17 cellular contexts compared by ENCODE assay signal in the genomic region with DNA sequence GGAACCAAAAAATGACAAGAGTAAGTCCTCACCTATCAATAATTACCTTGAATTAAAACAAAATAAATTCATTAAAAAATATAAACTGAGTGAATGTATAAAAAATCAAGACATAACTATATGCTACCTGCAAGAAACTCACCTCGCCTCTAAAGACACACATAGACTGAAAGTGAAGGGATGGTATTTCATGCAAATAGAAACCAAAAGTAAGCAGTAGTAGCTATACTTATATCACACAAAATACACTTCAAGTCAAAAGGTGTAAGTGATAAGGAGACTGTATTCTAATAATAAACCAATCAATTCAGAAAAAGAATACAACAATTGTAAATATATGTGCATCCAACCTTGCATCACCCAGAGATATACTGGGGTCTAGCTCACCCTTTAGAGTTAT.
DNase-seq lines count a peak whose midpoint lies in the region; ATAC-seq lines count a peak whose summit lies in the region.
"Had no signal": no experiment of that assay in that cellular context is flagged by ENCODE, and none has a peak within 500 bp of the region (broad histone marks: within the 10 kb centered on the region; RNA-seq: fewer than 3 reads in every experiment).

No MANE protein-coding gene starts in this region.

- DNase-seq in NOMO-1 treated with dmso at 0.1 percent for 144 hours (lab: John Stamatoyannopoulos, UW; ENCODE audit: unreplicated experiment) (no peak), A172 (ENCODE audit: low spot score) (no peak), NCI-H187 treated with DMSO at 0.1 percent for 48 hours (lab: John Stamatoyannopoulos, UW) (no peak)
- DNase-seq in activated CD8-positive, alpha-beta memory T cell treated with anti-CD3 and anti-CD28 coated beads, Interleukin-2, amount 50 U/mL, for 48 hours, result no peak
- DNase-seq: activated CD8-positive, alpha-beta memory T cell treated with anti-CD3 and anti-CD28 coated beads, Interleukin-2, amount 10 ng/mL, durations not matched to agents 7 days and 5 days; cerebellar nuclear complex; DND-41; heart right ventricle; left cardiac atrium; NCI-H526 treated with DMSO at 0.1 percent for 48 hours; stimulated activated CD4-positive, alpha-beta T cell treated with anti-CD3 and anti-CD28 coated beads, Interleukin-4, amount 100 ng/mL, for 24 hours; stimulated activated naive CD4-positive, alpha-beta T cell had no signal

- ATAC-seq in GM18517 (IDR thresholded peaks at IDR 0.05; ENCODE audit: unreplicated experiment) (peak; percentile 95), GM21367 (IDR thresholded peaks at IDR 0.05; ENCODE audit: unreplicated experiment) (peak; percentile 96), HG02870 (IDR thresholded peaks at IDR 0.05; ENCODE audit: unreplicated experiment) (peak; percentile 80), HG03439 (IDR thresholded peaks at IDR 0.05; ENCODE audit: unreplicated experiment) (peak; percentile 94)
- ATAC-seq: activated CD8-positive, alpha-beta memory T cell treated with anti-CD3 and anti-CD28 coated beads, Interleukin-2, amount 10 ng/mL, durations not matched to agents 7 days and 5 days; heart right ventricle; left cardiac atrium; Right ventricle myocardium inferior had no signal
